Comparison of ENCODE assay signal across 16 cellular contexts in genomic region chr1:245812278-245812677, GRCh38.
"Had no signal": no experiment of that assay in that cellular context is flagged by ENCODE, and none has a peak within 500 bp of the region (broad histone marks: within the 10 kb centered on the region; RNA-seq: fewer than 3 reads in every experiment).

No MANE protein-coding gene starts in this region.

- H3K27me3 Mint-ChIP-seq: dendritic cell treated with granulocyte-macrophage colony-stimulating factor and Interleukin-4, amounts not matched to agents 40 ng/mL and 50 ng/mL, for 4 days; stimulated activated naive B cell treated with anti-CD40 and anti-IgM and Interleukin-4, amounts not matched to agents 10 μg/mL and 1 μg/mL and 100 μg/mL, for 72 hours had no signal

- H3K9me3 ChIP-seq: heart right ventricle, spleen, upper lobe of left lung, uterus had no signal

- H3K4me1 ChIP-seq: uterus had no signal

- H3K4me3 Mint-ChIP-seq: dendritic cell treated with granulocyte-macrophage colony-stimulating factor and Interleukin-4, amounts not matched to agents 40 ng/mL and 50 ng/mL, for 4 days; nephron; stimulated activated naive B cell treated with anti-CD40 and anti-IgM and Interleukin-4, amounts not matched to agents 10 μg/mL and 1 μg/mL and 100 μg/mL, for 72 hours had no signal

- H3K27me3 ChIP-seq: heart right ventricle, spleen, upper lobe of left lung, uterus had no signal

- H3K36me3 ChIP-seq: heart right ventricle, spleen, upper lobe of left lung, uterus had no signal

- H3K36me3 Mint-ChIP-seq: stimulated activated naive B cell treated with anti-CD40 and anti-IgM and Interleukin-4, amounts not matched to agents 10 μg/mL and 1 μg/mL and 100 μg/mL, for 72 hours had no signal

- H3K27ac Mint-ChIP-seq: dendritic cell treated with granulocyte-macrophage colony-stimulating factor and Interleukin-4, amounts not matched to agents 40 ng/mL and 50 ng/mL, for 4 days; nephron; stimulated activated naive B cell treated with anti-CD40 and anti-IgM and Interleukin-4, amounts not matched to agents 10 μg/mL and 1 μg/mL and 100 μg/mL, for 72 hours had no signal

- H3K4me3 ChIP-seq: heart right ventricle, spleen, upper lobe of left lung, uterus had no signal

- DNase-seq: heart right ventricle; hypothalamus; mesenchymal stem cell; midbrain; spleen; stimulated activated CD4-positive, alpha-beta T cell treated with anti-CD3 and anti-CD28 coated beads, Interleukin-15, amount 100 ng/mL, for 24 hours; stimulated activated CD4-positive, alpha-beta T cell treated with anti-CD3 and anti-CD28 coated beads, Interleukin-1b, Interleukin-23, amount 100 ng/mL, for 48 hours; stimulated activated CD4-positive, alpha-beta T cell treated with anti-CD3 and anti-CD28 coated beads, Interleukin-4, amount 100 ng/mL, for 24 hours; stimulated activated naive B cell treated with anti-CD40 and anti-IgM and Interleukin-4, amounts not matched to agents 10 μg/mL and 1 μg/mL and 100 μg/mL, for 72 hours; upper lobe of left lung; uterus had no signal

- H3K9me3 Mint-ChIP-seq: dendritic cell treated with granulocyte-macrophage colony-stimulating factor and Interleukin-4, amounts not matched to agents 40 ng/mL and 50 ng/mL, for 4 days; stimulated activated naive B cell treated with anti-CD40 and anti-IgM and Interleukin-4, amounts not matched to agents 10 μg/mL and 1 μg/mL and 100 μg/mL, for 72 hours had no signal

- ATAC-seq: esophagus mucosa; heart right ventricle; left lobe of liver; sciatic nerve; stimulated activated naive B cell treated with anti-CD40 and anti-IgM and Interleukin-4, amounts not matched to agents 10 μg/mL and 1 μg/mL and 100 μg/mL, for 72 hours had no signal
